ENCODE assay signal across 13 cellular contexts in genomic region chr2:102488063-102488462, GRCh38. TPM values are rescaled to one million over a fixed set of nuclear protein-coding genes. Genes with fewer than 3 reads are reported as not detected.
DNase-seq lines count a peak whose midpoint lies in the region; ATAC-seq and TF ChIP-seq lines count a peak whose summit lies in the region.
"Had no signal": no experiment of that assay in that cellular context is flagged by ENCODE, and none has a peak within 500 bp of the region (broad histone marks: within the 10 kb centered on the region; RNA-seq: fewer than 3 reads in every experiment).

No MANE protein-coding gene starts in this region.

- H3K9me2 ChIP-seq in MM.1S (replicated peaks; ENCODE audit: insufficient read depth, low read length) = no peaks in the 10 kb centered on the region

- H3K27me3 ChIP-seq in colonic mucosa = no peaks in the 10 kb centered on the region
- peaks cover 3% of the 10 kb centered on the region for H3K27me3 ChIP-seq in lower lobe of right lung (ENCODE audit: low read depth)
- no peaks in the 10 kb centered on the region for H3K27me3 ChIP-seq in MM.1S (replicated peaks; ENCODE audit: insufficient read depth, low read length)
- H3K27me3 ChIP-seq: breast epithelium had no signal

- H3K9me3 ChIP-seq in colonic mucosa (no peaks in the 10 kb centered on the region), lower lobe of right lung (no peaks in the 10 kb centered on the region), MM.1S (replicated peaks; ENCODE audit: insufficient read depth, low read length) (no peaks in the 10 kb centered on the region)
- H3K9me3 ChIP-seq: breast epithelium had no signal

- H3K36me3 ChIP-seq in colonic mucosa (no peaks in the 10 kb centered on the region), lower lobe of right lung (no peaks in the 10 kb centered on the region), MM.1S (replicated peaks; ENCODE audit: insufficient read depth, low read length) (no peaks in the 10 kb centered on the region)
- H3K36me3 ChIP-seq: breast epithelium had no signal

- no peak overlapping the region for H3K4me2 ChIP-seq in MM.1S (ENCODE audit: low read depth, low read length)

- H3K79me2 ChIP-seq in MM.1S (ENCODE audit: low read length) = no peaks in the 10 kb centered on the region

- H3K9ac ChIP-seq in colonic mucosa (ENCODE audit: low read depth in 2 of 2, low read length in 2 of 2) (no peak overlapping the region), MM.1S (ENCODE audit: low read length) (no peak overlapping the region)

- DNase-seq in AG09309 (ENCODE audit: low read depth) = peak; percentile 29
- DNase-seq in LoVo (ENCODE audit: low spot score) = peak; percentile 43
- DNase-seq in colonic mucosa = peak; percentile 73
- DNase-seq in lower lobe of right lung = no peak
- DNase-seq in KG1 (lab: John Stamatoyannopoulos, UW) = no peak
- DNase-seq in C1 segment of cervical spinal cord (lab: John Stamatoyannopoulos, UW) = no peak
- DNase-seq in MM.1S = no peak
- no peak for DNase-seq in activated CD4-positive, alpha-beta T cell treated with anti-CD3 and anti-CD28 coated beads for 4 hours
- DNase-seq: activated CD8-positive, alpha-beta memory T cell treated with anti-CD3 and anti-CD28 coated beads, Interleukin-2, amount 50 U/mL, for 4 hours; hypothalamus; NCI-H774; T-helper 17 cell had no signal

- TF ChIP-seq CTCF in AG09309 (IDR thresholded peaks at IDR 0.05; ENCODE audit: control insufficient read depth, insufficient read depth, low read depth, low read length, missing control alignments) (no peak), colonic mucosa (IDR thresholded peaks at IDR 0.05) (no peak), lower lobe of right lung (IDR thresholded peaks at IDR 0.05) (no peak), MM.1S (IDR thresholded peaks at IDR 0.05; ENCODE audit: low read length) (no peak)

- no peaks in the 10 kb centered on the region for H4K20me1 ChIP-seq in MM.1S (ENCODE audit: insufficient read depth, low read length)

- no peak overlapping the region for H2AFZ ChIP-seq in MM.1S (ENCODE audit: low read length)

- H3K27ac ChIP-seq in colonic mucosa = no peak overlapping the region
- no peak overlapping the region for H3K27ac ChIP-seq in lower lobe of right lung
- no peak overlapping the region for H3K27ac ChIP-seq in MM.1S (ENCODE audit: low read length)

- intact Hi-C loops in colonic mucosa (cut with DNase I) (no loop called here), lower lobe of right lung (cut with DNase I) (no loop called here)

- peak; percentile 44 to 64 for ATAC-seq in lower lobe of right lung
- ATAC-seq: T-helper 17 cell had no signal

- H3F3A ChIP-seq in MM.1S (ENCODE audit: insufficient read depth, low read length) = no peaks in the 10 kb centered on the region

- H3K4me1 ChIP-seq in colonic mucosa = no peaks in the 10 kb centered on the region
- H3K4me1 ChIP-seq in lower lobe of right lung = no peaks in the 10 kb centered on the region
- H3K4me1 ChIP-seq in MM.1S (ENCODE audit: low read length) = no peaks in the 10 kb centered on the region

- H3K4me3 ChIP-seq in AG09309 (ENCODE audit: control insufficient read depth, low read depth, low read length) (no peak overlapping the region), colonic mucosa (no peak overlapping the region), lower lobe of right lung (no peak overlapping the region), MM.1S (ENCODE audit: low read length) (no peak overlapping the region)

RNA-seq across cellular contexts. Expression of gene SLC9A4, which starts 15.0 kb away (rescaled TPM):
- total RNA-seq in colonic mucosa = under 1 TPM in 1 of 2 donors, not detected in 1; 0.15 TPM
- total RNA-seq in lower lobe of right lung = not detected
- total RNA-seq: breast epithelium had no signal

Comparison
In these comparisons a context has a peak if more than half of its experiments do, and no peak if none do; other contexts are left out.
1. DNase-seq: peak in AG09309 (single experiment), LoVo (single experiment) and colonic mucosa (single experiment); none in lower lobe of right lung (single experiment), KG1 (single experiment), C1 segment of cervical spinal cord (0 of 14), MM.1S (single experiment) and activated CD4-positive, alpha-beta T cell treated with anti-CD3 and anti-CD28 coated beads for 4 hours (0 of 2).